32 cellular contexts compared by ENCODE assay signal in genomic region chr14:22723814-22724213, GRCh38.
"Had no signal": no experiment of that assay in that cellular context is flagged by ENCODE, and none has a peak within 500 bp of the region (broad histone marks: within the 10 kb centered on the region; RNA-seq: fewer than 3 reads in every experiment).

No MANE protein-coding gene starts in this region.

- H3K36me3 Mint-ChIP-seq: activated naive CD4-positive, alpha-beta T cell treated with anti-CD3 and anti-CD28 coated beads, Interleukin-2, amount 10 ng/mL, durations not matched to agents 7 days and 5 days; activated naive CD4-positive, alpha-beta T cell treated with anti-CD3 and anti-CD28 coated beads, Interleukin-2, amount 50 U/mL, for 72 hours; activated naive CD8-positive, alpha-beta T cell treated with anti-CD3 and anti-CD28 coated beads, Interleukin-2, amount 10 ng/mL, durations not matched to agents 7 days and 5 days; brain had no signal

- H3K27me3 ChIP-seq: ascending aorta, breast epithelium, cardiac muscle cell, colonic mucosa, heart left ventricle had no signal

- H3K9me3 Mint-ChIP-seq: activated CD4-positive, alpha-beta memory T cell treated with anti-CD3 and anti-CD28 coated beads, Interleukin-2, amount 10 ng/mL, durations not matched to agents 7 days and 5 days; activated CD4-positive, alpha-beta T cell treated with anti-CD3 and anti-CD28 coated beads, Interleukin-2, amount 10 ng/mL, durations not matched to agents 24 days and 14 days; activated naive CD4-positive, alpha-beta T cell treated with anti-CD3 and anti-CD28 coated beads, Interleukin-2, amount 50 U/mL, for 72 hours; activated T-cell treated with anti-CD3 and anti-CD28 coated beads, Interleukin-2, amount 50 U/mL, for 24 hours; activated T-cell treated with anti-CD3 and anti-CD28 coated beads, Interleukin-2, amount 50 U/mL, for 72 hours; T-helper 2 cell treated with Interferon-gamma antibody and Interleukin-4, amounts not matched to agents 5 μg/mL and 100 μg/mL, for 36 hours had no signal

- H3K9me3 ChIP-seq: colonic mucosa, gastrocnemius medialis had no signal

- H3K4me1 ChIP-seq: ascending aorta, breast epithelium, colonic mucosa, foreskin keratinocyte, gastrocnemius medialis, heart left ventricle had no signal

- H3K36me3 ChIP-seq: ascending aorta, breast epithelium, cardiac muscle cell, colonic mucosa, gastrocnemius medialis, heart left ventricle had no signal

- DNase-seq: activated CD4-positive, alpha-beta memory T cell treated with anti-CD3 and anti-CD28 coated beads, Interleukin-2, amount 10 ng/mL, durations not matched to agents 7 days and 5 days; activated CD4-positive, alpha-beta T cell treated with anti-CD3 and anti-CD28 coated beads for 36 hours; activated CD4-positive, alpha-beta T cell treated with anti-CD3 and anti-CD28 coated beads, Interleukin-2, amount 10 ng/mL, durations not matched to agents 24 days and 14 days; activated CD4-positive, alpha-beta T cell treated with anti-CD3 and anti-CD28 coated beads, Interleukin-2, amount 50 U/mL, for 4 hours; activated CD4-positive, CD25-positive, alpha-beta regulatory T cell; activated CD4-positive, CD25-positive, alpha-beta regulatory T cell treated with anti-CD3 and anti-CD28 coated beads, Interleukin-2, amount 50 U/mL, for 72 hours; activated CD8-positive, alpha-beta memory T cell treated with anti-CD3 and anti-CD28 coated beads, Interleukin-2, amount 50 U/mL, for 48 hours; activated gamma-delta T cell; activated naive CD4-positive, alpha-beta T cell; activated naive CD4-positive, alpha-beta T cell treated with anti-CD3 and anti-CD28 coated beads, Interleukin-2, amount 10 ng/mL, durations not matched to agents 7 days and 5 days; activated naive CD8-positive, alpha-beta T cell treated with anti-CD3 and anti-CD28 coated beads, Interleukin-2, amount 10 ng/mL, durations not matched to agents 7 days and 5 days; activated T-cell treated with anti-CD3 and anti-CD28 coated beads for 4 hours; activated T-cell treated with anti-CD3 and anti-CD28 coated beads, Interleukin-2, amount 50 U/mL, for 24 hours; activated T-cell treated with anti-CD3 and anti-CD28 coated beads, Interleukin-2, amount 50 U/mL, for 72 hours; central memory CD4-positive, alpha-beta T cell; cerebellar nuclear complex; colonic mucosa; effector memory CD4-positive, alpha-beta T cell; endodermal cell; foreskin keratinocyte; gastrocnemius medialis; glutamatergic neuron; heart left ventricle; T-helper 17 cell; T1000 had no signal

- H3K27ac Mint-ChIP-seq: activated CD4-positive, alpha-beta memory T cell treated with anti-CD3 and anti-CD28 coated beads, Interleukin-2, amount 10 ng/mL, durations not matched to agents 7 days and 5 days; activated CD4-positive, alpha-beta T cell treated with anti-CD3 and anti-CD28 coated beads for 36 hours; activated CD4-positive, alpha-beta T cell treated with anti-CD3 and anti-CD28 coated beads, Interleukin-2, amount 10 ng/mL, durations not matched to agents 24 days and 14 days; activated naive CD4-positive, alpha-beta T cell treated with anti-CD3 and anti-CD28 coated beads, Interleukin-2, amount 10 ng/mL, durations not matched to agents 7 days and 5 days; activated naive CD4-positive, alpha-beta T cell treated with anti-CD3 and anti-CD28 coated beads, Interleukin-2, amount 50 U/mL, for 72 hours; activated naive CD8-positive, alpha-beta T cell treated with anti-CD3 and anti-CD28 coated beads, Interleukin-2, amount 10 ng/mL, durations not matched to agents 7 days and 5 days; activated T-cell treated with anti-CD3 and anti-CD28 coated beads, Interleukin-2, amount 50 U/mL, for 24 hours; activated T-cell treated with anti-CD3 and anti-CD28 coated beads, Interleukin-2, amount 50 U/mL, for 72 hours; brain; endodermal cell; T-helper 17 cell; T-helper 2 cell treated with Interferon-gamma antibody and Interleukin-4, amounts not matched to agents 5 μg/mL and 100 μg/mL, for 36 hours had no signal

- H3K4me3 ChIP-seq: ascending aorta, breast epithelium, cardiac muscle cell, colonic mucosa, gastrocnemius medialis, heart left ventricle had no signal

- H3K27ac ChIP-seq: ascending aorta, breast epithelium, cardiac muscle cell, colonic mucosa, foreskin keratinocyte, gastrocnemius medialis, heart left ventricle had no signal

- ATAC-seq: activated CD4-positive, alpha-beta T cell treated with anti-CD3 and anti-CD28 coated beads for 36 hours; activated naive CD4-positive, alpha-beta T cell treated with anti-CD3 and anti-CD28 coated beads, Interleukin-2, amount 50 U/mL, for 72 hours; activated T-cell treated with anti-CD3 and anti-CD28 coated beads, Interleukin-2, amount 50 U/mL, for 72 hours; esophagus mucosa; foreskin keratinocyte; gastrocnemius medialis; heart left ventricle; T-helper 17 cell had no signal

- H3K4me3 Mint-ChIP-seq: activated CD4-positive, alpha-beta memory T cell treated with anti-CD3 and anti-CD28 coated beads, Interleukin-2, amount 10 ng/mL, durations not matched to agents 7 days and 5 days; activated CD4-positive, alpha-beta T cell treated with anti-CD3 and anti-CD28 coated beads for 36 hours; activated CD4-positive, alpha-beta T cell treated with anti-CD3 and anti-CD28 coated beads, Interleukin-2, amount 10 ng/mL, durations not matched to agents 24 days and 14 days; activated naive CD4-positive, alpha-beta T cell treated with anti-CD3 and anti-CD28 coated beads, Interleukin-2, amount 10 ng/mL, durations not matched to agents 7 days and 5 days; activated naive CD8-positive, alpha-beta T cell treated with anti-CD3 and anti-CD28 coated beads, Interleukin-2, amount 10 ng/mL, durations not matched to agents 7 days and 5 days; activated T-cell treated with anti-CD3 and anti-CD28 coated beads, Interleukin-2, amount 50 U/mL, for 24 hours; activated T-cell treated with anti-CD3 and anti-CD28 coated beads, Interleukin-2, amount 50 U/mL, for 72 hours; brain; endodermal cell; T-helper 17 cell; T-helper 2 cell treated with Interferon-gamma antibody and Interleukin-4, amounts not matched to agents 5 μg/mL and 100 μg/mL, for 36 hours had no signal

- H3K27me3 Mint-ChIP-seq: activated T-cell treated with anti-CD3 and anti-CD28 coated beads, Interleukin-2, amount 50 U/mL, for 24 hours; T-helper 17 cell had no signal

- H3K4me1 Mint-ChIP-seq: activated CD4-positive, alpha-beta T cell treated with anti-CD3 and anti-CD28 coated beads for 36 hours; activated CD4-positive, alpha-beta T cell treated with anti-CD3 and anti-CD28 coated beads, Interleukin-2, amount 10 ng/mL, durations not matched to agents 24 days and 14 days; activated naive CD4-positive, alpha-beta T cell treated with anti-CD3 and anti-CD28 coated beads, Interleukin-2, amount 10 ng/mL, durations not matched to agents 7 days and 5 days; activated naive CD8-positive, alpha-beta T cell treated with anti-CD3 and anti-CD28 coated beads, Interleukin-2, amount 10 ng/mL, durations not matched to agents 7 days and 5 days; brain; T-helper 17 cell had no signal
